8 cellular contexts compared by ENCODE assay signal in genomic region chr3:196639517-196640500, GRCh38.
DNase-seq lines count a peak whose midpoint lies in the region; ATAC-seq and TF ChIP-seq lines count a peak whose summit lies in the region.

Gene NRROS, plus strand, starts transcription at chr3:196639694. Its CDS starts 14,846 bp downstream, at chr3:196654540.

- TF ChIP-seq CTCF in Loucy (conservative IDR thresholded peaks at IDR 0.05; ENCODE audit: low read length) (no peak), astrocyte of the spinal cord (IDR thresholded peaks at IDR 0.05; ENCODE audit: low read depth, low read length) (no peak)

- H2AFZ ChIP-seq in Loucy (ENCODE audit: low read length), result no peak within 1 kb of the TSS

- H3K4me3 ChIP-seq in Loucy (ENCODE audit: low read length, poor library complexity, severe bottlenecking) (peak within 1 kb of the TSS; percentile 93), astrocyte of the spinal cord (ENCODE audit: low read depth, low read length) (peak within 1 kb of the TSS; percentile 29), iPS-18c (ENCODE audit: insufficient read depth, low read depth, low read length) (peak within 1 kb of the TSS; percentile 31), skin epidermis (peak within 1 kb of the TSS; percentile 43 to 60 (median 50))

- H3K4me2 ChIP-seq in Loucy (ENCODE audit: low read depth, low read length, poor library complexity, severe bottlenecking), result peak within 1 kb of the TSS; percentile 90

- H3K79me2 ChIP-seq in Loucy (ENCODE audit: insufficient read depth, low read length), result peaks cover 100% of the 10 kb centered on the region

- no peaks in the 10 kb centered on the region for H3K9me2 ChIP-seq in Loucy (replicated peaks; ENCODE audit: low read depth, low read length)

- peaks cover 58% of the 10 kb centered on the region for H3K4me1 Mint-ChIP-seq in T-helper 2 cell treated with Interferon-gamma antibody and Interleukin-4, amounts not matched to agents 5 μg/mL and 100 μg/mL, for 36 hours (ENCODE audit: low read depth)

- peaks cover 36% of the 10 kb centered on the region for H3K36me3 ChIP-seq in Loucy (ENCODE audit: insufficient read depth, low read length)

- no peaks in the 10 kb centered on the region for H3K9me3 Mint-ChIP-seq in T-helper 2 cell treated with Interferon-gamma antibody and Interleukin-4, amounts not matched to agents 5 μg/mL and 100 μg/mL, for 36 hours

- H3K9me3 ChIP-seq in Loucy (ENCODE audit: insufficient read depth, low read depth, low read length), result no peaks in the 10 kb centered on the region
- H3K9me3 ChIP-seq in iPS-18c (ENCODE audit: control insufficient read depth, insufficient read depth, low read length), result no peaks in the 10 kb centered on the region

- H4K20me1 ChIP-seq in Loucy (ENCODE audit: insufficient read depth, low read length, poor library complexity, severe bottlenecking), result peaks cover 49% of the 10 kb centered on the region

- peak within 1 kb of the TSS; percentile 98 for H3K9ac ChIP-seq in Loucy (ENCODE audit: low read depth, low read length, poor library complexity, severe bottlenecking)

- peaks cover 56% of the 10 kb centered on the region for H3K36me3 Mint-ChIP-seq in T-helper 2 cell treated with Interferon-gamma antibody and Interleukin-4, amounts not matched to agents 5 μg/mL and 100 μg/mL, for 36 hours (ENCODE audit: low read depth)

- ATAC-seq in GM21447 (IDR thresholded peaks at IDR 0.05; ENCODE audit: unreplicated experiment), result peak; percentile 38

- peak within 1 kb of the TSS; percentile 45 to 94 (median 84) for H3K27ac ChIP-seq in skin epidermis

- H3K27ac Mint-ChIP-seq in T-helper 2 cell treated with Interferon-gamma antibody and Interleukin-4, amounts not matched to agents 5 μg/mL and 100 μg/mL, for 36 hours, result peak within 1 kb of the TSS; percentile 92

- DNase-seq in CMK (ENCODE audit: low read depth), result peak; percentile 75
- peak; percentile 78 for DNase-seq in T-helper 2 cell treated with Interferon-gamma antibody and Interleukin-4, amounts not matched to agents 5 μg/mL and 100 μg/mL, for 36 hours (ENCODE audit: low spot score)
- DNase-seq in astrocyte of the spinal cord (ENCODE audit: low read depth, low spot score), result peak; percentile 24
- DNase-seq in inferior parietal cortex (ENCODE audit: extremely low spot score), result no peak

- H3K27me3 Mint-ChIP-seq in T-helper 2 cell treated with Interferon-gamma antibody and Interleukin-4, amounts not matched to agents 5 μg/mL and 100 μg/mL, for 36 hours (ENCODE audit: low read depth), result no peaks in the 10 kb centered on the region

- H3K27me3 ChIP-seq in Loucy (ENCODE audit: insufficient read depth, low read length, poor library complexity, severe bottlenecking), result peaks cover 26% of the 10 kb centered on the region

- peaks cover 52% of the 10 kb centered on the region for H3K4me1 ChIP-seq in Loucy (ENCODE audit: insufficient read depth, low read length, poor library complexity, severe bottlenecking)

- in situ Hi-C loops in astrocyte of the spinal cord (cut with HindIII; ENCODE audit: low sequenced_read_pairs), result no loop called here

- no peaks in the 10 kb centered on the region for H3F3A ChIP-seq in Loucy (ENCODE audit: low read depth)

- peak within 1 kb of the TSS; percentile 87 for H3K4me3 Mint-ChIP-seq in T-helper 2 cell treated with Interferon-gamma antibody and Interleukin-4, amounts not matched to agents 5 μg/mL and 100 μg/mL, for 36 hours

Comparison
In these comparisons a context has a peak if more than half of its experiments do, and no peak if none do; other contexts are left out.
1. H3K4me3 ChIP-seq: peak in every context shown above with its lines; median percentile 93 in Loucy; 50 in skin epidermis; 31 in iPS-18c; 29 in astrocyte of the spinal cord.